Comparison of ENCODE assay signal across 20 cellular contexts in genomic region chr6:34901930-34902329, GRCh38. TPM values are rescaled to one million over a fixed set of nuclear protein-coding genes. Genes with fewer than 3 reads are reported as not detected.
DNase-seq lines count a peak whose midpoint lies in the region; ATAC-seq and TF ChIP-seq lines count a peak whose summit lies in the region.
"Had no signal": no experiment of that assay in that cellular context is flagged by ENCODE, and none has a peak within 500 bp of the region (broad histone marks: within the 10 kb centered on the region; RNA-seq: fewer than 3 reads in every experiment).

No MANE protein-coding gene starts in this region.

- H3K27me3 ChIP-seq in MM.1S (replicated peaks; ENCODE audit: insufficient read depth, low read length) = no peaks in the 10 kb centered on the region
- no peaks in the 10 kb centered on the region for H3K27me3 ChIP-seq in naive thymus-derived CD4-positive, alpha-beta T cell (ENCODE audit: control insufficient read depth in 2 of 2, insufficient read depth in 2 of 2, low read length in 2 of 2)
- H3K27me3 ChIP-seq: BE2C, thyroid gland had no signal

- H3K9ac ChIP-seq in MM.1S (ENCODE audit: low read length) = no peak overlapping the region

- no peak overlapping the region for H3K27ac ChIP-seq in MM.1S (ENCODE audit: low read length)
- no peak overlapping the region for H3K27ac ChIP-seq in naive thymus-derived CD4-positive, alpha-beta T cell (ENCODE audit: low read depth, low read length)
- H3K27ac ChIP-seq: thyroid gland had no signal

- H3K9me3 Mint-ChIP-seq in type B pancreatic cell = no peaks in the 10 kb centered on the region
- H3K9me3 Mint-ChIP-seq in naive thymus-derived CD4-positive, alpha-beta T cell = no peaks in the 10 kb centered on the region
- H3K9me3 Mint-ChIP-seq: mesothelial cell of epicardium; natural killer cell treated with Interleukin-12 subunit alpha and Interleukin-12 subunit beta and Interleukin-15 and Interleukin-18, amount 100 ng/mL, for 72 hours; stimulated activated naive B cell treated with anti-CD40 and anti-IgM and Interleukin-4, amounts not matched to agents 10 μg/mL and 1 μg/mL and 100 μg/mL, for 72 hours had no signal

- peak; percentile 13 for DNase-seq in ELR (ENCODE audit: low read depth)
- DNase-seq in amniotic epithelial cell (ENCODE audit: low read depth) = peak; percentile 72
- peak; percentile 34 to 59 for DNase-seq in foreskin fibroblast
- DNase-seq in type B pancreatic cell (ENCODE audit: extremely low spot score, unreplicated experiment) = no peak
- no peak for DNase-seq in MM.1S
- DNase-seq in naive thymus-derived CD4-positive, alpha-beta T cell = no peak
- DNase-seq in cerebellum (ENCODE audit: low spot score) = no peak
- DNase-seq: activated CD4-positive, alpha-beta T cell treated with anti-CD3 and anti-CD28 coated beads for 36 hours; BE2C; COR-L47; KBM-7; MV-4-11; NCI-H1694 treated with DMSO at 0.1 percent for 48 hours; NCI-H69; Right ventricle myocardium superior; stimulated activated CD4-positive, alpha-beta T cell treated with anti-CD3 and anti-CD28 coated beads, Interleukin-2, amount 100 ng/mL, for 24 hours; stimulated activated naive B cell treated with anti-CD40 and anti-IgM and Interleukin-4, amounts not matched to agents 10 μg/mL and 1 μg/mL and 100 μg/mL, for 72 hours; thyroid gland had no signal

- peaks cover 6% of the 10 kb centered on the region for H3K4me1 Mint-ChIP-seq in type B pancreatic cell (ENCODE audit: unreplicated experiment)
- H3K4me1 Mint-ChIP-seq in naive thymus-derived CD4-positive, alpha-beta T cell = peaks cover 0 to 16% (median 8%) of the 10 kb centered on the region in 7 donors
- H3K4me1 Mint-ChIP-seq: activated CD4-positive, alpha-beta T cell treated with anti-CD3 and anti-CD28 coated beads for 36 hours had no signal

- H3K27ac Mint-ChIP-seq in type B pancreatic cell = peak overlapping the region; percentile 33
- no peak overlapping the region for H3K27ac Mint-ChIP-seq in naive thymus-derived CD4-positive, alpha-beta T cell
- H3K27ac Mint-ChIP-seq: activated CD4-positive, alpha-beta T cell treated with anti-CD3 and anti-CD28 coated beads for 36 hours; mesothelial cell of epicardium; natural killer cell treated with Interleukin-12 subunit alpha and Interleukin-12 subunit beta and Interleukin-15 and Interleukin-18, amount 100 ng/mL, for 72 hours; stimulated activated naive B cell treated with anti-CD40 and anti-IgM and Interleukin-4, amounts not matched to agents 10 μg/mL and 1 μg/mL and 100 μg/mL, for 72 hours had no signal

- H3K36me3 Mint-ChIP-seq in type B pancreatic cell = no peaks in the 10 kb centered on the region
- H3K36me3 Mint-ChIP-seq in naive thymus-derived CD4-positive, alpha-beta T cell = peaks cover 0 to 18% (median 3%) of the 10 kb centered on the region in 5 donors
- H3K36me3 Mint-ChIP-seq: natural killer cell treated with Interleukin-12 subunit alpha and Interleukin-12 subunit beta and Interleukin-15 and Interleukin-18, amount 100 ng/mL, for 72 hours had no signal

- TF ChIP-seq CTCF in foreskin fibroblast (IDR thresholded peaks at IDR 0.05; ENCODE audit: low read depth, low read length) (no peak), type B pancreatic cell (conservative IDR thresholded peaks at IDR 0.05) (no peak), MM.1S (IDR thresholded peaks at IDR 0.05; ENCODE audit: low read length) (no peak)

- no peak for ATAC-seq in naive thymus-derived CD4-positive, alpha-beta T cell
- ATAC-seq: natural killer cell treated with Interleukin-12 subunit alpha and Interleukin-12 subunit beta and Interleukin-15 and Interleukin-18, amount 100 ng/mL, for 72 hours; stimulated activated naive B cell treated with anti-CD40 and anti-IgM and Interleukin-4, amounts not matched to agents 10 μg/mL and 1 μg/mL and 100 μg/mL, for 72 hours had no signal

- H3K4me3 Mint-ChIP-seq in type B pancreatic cell = no peak overlapping the region
- H3K4me3 Mint-ChIP-seq in naive thymus-derived CD4-positive, alpha-beta T cell = no peak overlapping the region
- H3K4me3 Mint-ChIP-seq: activated CD4-positive, alpha-beta T cell treated with anti-CD3 and anti-CD28 coated beads for 36 hours; mesothelial cell of epicardium; natural killer cell treated with Interleukin-12 subunit alpha and Interleukin-12 subunit beta and Interleukin-15 and Interleukin-18, amount 100 ng/mL, for 72 hours; stimulated activated naive B cell treated with anti-CD40 and anti-IgM and Interleukin-4, amounts not matched to agents 10 μg/mL and 1 μg/mL and 100 μg/mL, for 72 hours had no signal

- POLR2A ChIA-PET in naive thymus-derived CD4-positive, alpha-beta T cell (lab: Charles Lee) = interaction anchor here (1.1 to 1.2 kb wide), 2 partner anchors 13 to 16 kb away, joined by 3 to 5 read pairs; partner anchors contain the start of gene ANKS1A

- intact Hi-C loops in naive thymus-derived CD4-positive, alpha-beta T cell (cut with micrococcal nuclease) = no loop called here

- H3K4me2 ChIP-seq in MM.1S (ENCODE audit: low read depth, low read length) = no peak overlapping the region

- H3K79me2 ChIP-seq in MM.1S (ENCODE audit: low read length) = 0 out of 2 replicates have a peak, but pooled peaks cover 3% of the 10 kb centered on the region

- H3F3A ChIP-seq in MM.1S (ENCODE audit: insufficient read depth, low read length) = no peaks in the 10 kb centered on the region

- no peaks in the 10 kb centered on the region for H3K27me3 Mint-ChIP-seq in type B pancreatic cell
- peaks cover 0 to 17% (median 0%) of the 10 kb centered on the region in 5 donors for H3K27me3 Mint-ChIP-seq in naive thymus-derived CD4-positive, alpha-beta T cell
- H3K27me3 Mint-ChIP-seq: activated CD4-positive, alpha-beta T cell treated with anti-CD3 and anti-CD28 coated beads for 36 hours; natural killer cell treated with Interleukin-12 subunit alpha and Interleukin-12 subunit beta and Interleukin-15 and Interleukin-18, amount 100 ng/mL, for 72 hours; stimulated activated naive B cell treated with anti-CD40 and anti-IgM and Interleukin-4, amounts not matched to agents 10 μg/mL and 1 μg/mL and 100 μg/mL, for 72 hours had no signal

- H3K9me3 ChIP-seq in MM.1S (replicated peaks; ENCODE audit: insufficient read depth, low read length) = no peaks in the 10 kb centered on the region
- no peaks in the 10 kb centered on the region for H3K9me3 ChIP-seq in naive thymus-derived CD4-positive, alpha-beta T cell (ENCODE audit: control insufficient read depth in 2 of 3, low read length in 3 of 3)
- H3K9me3 ChIP-seq: BE2C, thyroid gland had no signal

- H4K20me1 ChIP-seq in MM.1S (ENCODE audit: insufficient read depth, low read length) = no peaks in the 10 kb centered on the region

- no peaks in the 10 kb centered on the region for H3K4me1 ChIP-seq in MM.1S (ENCODE audit: low read length)
- no peaks in the 10 kb centered on the region for H3K4me1 ChIP-seq in naive thymus-derived CD4-positive, alpha-beta T cell (ENCODE audit: control insufficient read depth in 2 of 2, insufficient read depth in 2 of 2, low read length in 2 of 2)
- H3K4me1 ChIP-seq: BE2C had no signal

- H3K4me3 ChIP-seq in foreskin fibroblast (ENCODE audit: low read depth in 1 of 2, low read length in 2 of 2) = no peak overlapping the region
- H3K4me3 ChIP-seq in MM.1S (ENCODE audit: low read length) = no peak overlapping the region
- no peak overlapping the region for H3K4me3 ChIP-seq in naive thymus-derived CD4-positive, alpha-beta T cell (ENCODE audit: low read length)
- H3K4me3 ChIP-seq: thyroid gland had no signal

- CTCF ChIA-PET in naive thymus-derived CD4-positive, alpha-beta T cell (lab: Charles Lee) = no interaction called here

- no peak overlapping the region for H2AFZ ChIP-seq in MM.1S (ENCODE audit: low read length)

- no peaks in the 10 kb centered on the region for H3K36me3 ChIP-seq in MM.1S (replicated peaks; ENCODE audit: insufficient read depth, low read length)
- H3K36me3 ChIP-seq in naive thymus-derived CD4-positive, alpha-beta T cell (ENCODE audit: control insufficient read depth in 2 of 3, insufficient read depth in 3 of 3, low read length in 3 of 3) = no peaks in the 10 kb centered on the region
- H3K36me3 ChIP-seq: BE2C, thyroid gland had no signal

- H3K9me2 ChIP-seq in MM.1S (replicated peaks; ENCODE audit: insufficient read depth, low read length) = no peaks in the 10 kb centered on the region

RNA-seq across cellular contexts. Expression of gene ANKS1A, which starts 12.9 kb away (rescaled TPM):
- 28.0 and 35.9 TPM in 2 replicates for total RNA-seq in type B pancreatic cell (ENCODE audit: low replicate concordance)
- 10 to 100 TPM in 3 of 5 experiments, 1 to 10 TPM in 2; 7.3 to 14.8 (median 11.8) TPM for total RNA-seq in naive thymus-derived CD4-positive, alpha-beta T cell
- 1 to 10 TPM; 2.1 to 5.3 TPM for polyA plus RNA-seq in naive thymus-derived CD4-positive, alpha-beta T cell
- 54.9 TPM for total RNA-seq in cerebellum

RNA-seq across cellular contexts. Expression of gene TAF11, which starts 14.1 kb away (rescaled TPM):
- total RNA-seq in type B pancreatic cell (ENCODE audit: low replicate concordance) = 40.4 and 40.7 TPM in 2 replicates
- total RNA-seq in naive thymus-derived CD4-positive, alpha-beta T cell = 10 to 100 TPM; 25.4 to 35.1 (median 29.4) TPM
- 10 to 100 TPM; 17.3 to 18.4 TPM for polyA plus RNA-seq in naive thymus-derived CD4-positive, alpha-beta T cell
- 20.1 TPM for total RNA-seq in cerebellum

Comparison
In these comparisons a context has a peak if more than half of its experiments do, and no peak if none do; other contexts are left out.
1. DNase-seq: peak in ELR (single experiment), amniotic epithelial cell (single experiment) and foreskin fibroblast (2 of 2); none in type B pancreatic cell (single experiment), MM.1S (single experiment), naive thymus-derived CD4-positive, alpha-beta T cell (0 of 9) and cerebellum (single experiment).